Comparison of ENCODE assay signal across 8 cellular contexts in the genomic region with DNA sequence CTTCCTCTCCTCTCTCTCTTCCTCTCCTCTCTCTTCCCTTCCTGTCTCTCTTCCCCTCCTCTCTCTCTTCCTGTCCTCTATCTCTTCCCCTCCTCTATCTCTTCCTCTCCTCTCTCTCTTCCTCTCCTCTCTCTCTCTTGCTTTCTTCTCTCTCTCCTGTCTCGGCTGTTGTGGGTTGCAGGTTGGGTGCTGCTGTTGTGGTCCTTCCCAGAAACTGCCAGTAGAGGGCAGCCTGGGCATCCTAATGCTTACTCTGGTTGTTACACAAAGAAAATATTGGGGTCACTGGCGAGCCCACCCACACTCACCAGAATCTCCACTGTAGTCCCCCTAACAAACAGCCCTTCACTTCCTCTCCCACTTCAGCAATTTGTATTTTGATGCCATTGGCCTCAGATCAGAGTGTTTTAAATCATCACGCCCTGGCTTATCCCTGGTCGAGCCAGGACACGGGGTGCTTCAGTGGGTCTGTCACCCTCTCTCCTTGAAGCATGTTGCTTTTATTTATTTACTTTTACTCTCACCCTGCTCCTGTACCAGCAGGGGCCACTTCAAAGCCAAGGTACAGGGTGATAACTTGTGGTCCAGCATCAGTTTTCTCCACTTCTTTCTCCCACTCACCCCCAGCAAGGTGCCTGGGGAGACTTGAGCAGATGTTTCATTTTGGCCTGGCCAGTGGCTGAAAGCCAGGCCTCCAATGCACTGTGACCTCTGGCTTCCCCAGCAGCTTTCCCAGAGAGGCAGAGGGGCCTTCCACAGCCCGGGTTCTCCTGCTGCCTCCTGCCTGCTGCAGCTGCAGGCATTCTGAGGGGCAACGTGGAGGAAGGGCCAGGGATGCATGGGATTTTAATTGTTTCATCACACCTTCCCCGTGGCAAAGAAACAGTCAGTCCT. TPM values are rescaled to one million over a fixed set of nuclear protein-coding genes. Genes with fewer than 3 reads are reported as not detected.
DNase-seq lines count a peak whose midpoint lies in the region; ATAC-seq and TF ChIP-seq lines count a peak whose summit lies in the region.

No MANE protein-coding gene starts in this region.

- H4K91ac ChIP-seq in H9 (ENCODE audit: insufficient read length, low read depth, low read length): no peak overlapping the region

- no peaks in the 10 kb centered on the region for H3K9me3 Mint-ChIP-seq in CD4-positive, alpha-beta T cell
- H3K9me3 Mint-ChIP-seq in H9: no peaks in the 10 kb centered on the region

- H3K9ac ChIP-seq in H9 (ENCODE audit: extremely low read depth, insufficient read length, low read length) (no peak overlapping the region), SK-N-SH (no peak overlapping the region), smooth muscle cell (ENCODE audit: low read depth) (no peak overlapping the region)

- H3K79me1 ChIP-seq in H9 (ENCODE audit: insufficient read depth, low read depth, low read length, poor library complexity, severe bottlenecking): no peaks in the 10 kb centered on the region

- H4K8ac ChIP-seq in H9 (replicated peaks; ENCODE audit: insufficient read length, low read depth, low read length): no peak overlapping the region

- H4K20me1 ChIP-seq in H9 (ENCODE audit: control insufficient read depth, insufficient read depth, insufficient read length) (no peaks in the 10 kb centered on the region), SK-N-SH (ENCODE audit: insufficient read depth) (no peaks in the 10 kb centered on the region), smooth muscle cell (ENCODE audit: low read depth) (no peaks in the 10 kb centered on the region)

- WGBS in H9 (ENCODE audit: extremely low coverage, insufficient read length, low lambda C conversion rate): no CpG with 5 or more reads among the region's 8 CpGs
- WGBS in SK-N-SH (ENCODE audit: low lambda C conversion rate): 66% methylated on average over 8 of the region's 8 CpGs
- WGBS in smooth muscle cell (ENCODE audit: low lambda C conversion rate): 74% methylated on average over 8 of the region's 8 CpGs

- H3K4me3 ChIP-seq in SK-N-SH (ENCODE audit: low read depth in 2 of 2, low read length in 1 of 2) (no peak overlapping the region; a peak in 1 of 4 replicates), smooth muscle cell (no peak overlapping the region)

- TF ChIP-seq CTCF in CD4-positive, alpha-beta T cell (IDR thresholded peaks at IDR 0.05): peak; percentile 85
- TF ChIP-seq CTCF in H9 (conservative IDR thresholded peaks at IDR 0.05) (peak; percentile 82), SK-N-SH (IDR thresholded peaks at IDR 0.05) (peak; percentile 93), smooth muscle cell (IDR thresholded peaks at IDR 0.05; ENCODE audit: borderline replicate concordance, insufficient read depth, poor library complexity, severe bottlenecking) (peak; percentile 83)

- POLR2A ChIA-PET in CD4-positive, alpha-beta T cell (lab: Charles Lee): no interaction called here
- POLR2A ChIA-PET in SK-N-SH (lab: Yijun Ruan, JAX): interaction anchor here (1.0 to 4.3 kb wide), 2 partner anchors 101 to 107 kb away, joined by 4 to 49 read pairs; no protein-coding TSS in a partner anchor

- H3K23ac ChIP-seq in H9 (ENCODE audit: insufficient read length, low read depth, low read length): no peak overlapping the region

- no peak overlapping the region for H2BK5ac ChIP-seq in H9 (ENCODE audit: insufficient read length, low read length)

- no peaks in the 10 kb centered on the region for H3K27me3 ChIP-seq in CD4-positive, alpha-beta T cell (ENCODE audit: control insufficient read depth, insufficient read depth, low read length)
- H3K27me3 ChIP-seq in H9 (ENCODE audit: insufficient read depth, low read length): no peaks in the 10 kb centered on the region
- H3K27me3 ChIP-seq in SK-N-SH (ENCODE audit: insufficient read depth): no peaks in the 10 kb centered on the region
- H3K27me3 ChIP-seq in smooth muscle cell (ENCODE audit: low read depth): peaks cover 8% of the 10 kb centered on the region

- H2BK15ac ChIP-seq in H9 (ENCODE audit: low read depth, low read length): no peak overlapping the region

- no peak overlapping the region for H3K18ac ChIP-seq in H9 (ENCODE audit: insufficient read length, low read depth, low read length)

- H3K36me3 ChIP-seq in SK-N-SH (replicated peaks in 1 of 2; ENCODE audit: control insufficient read depth in 1 of 2, insufficient read depth in 2 of 2, low read length in 1 of 2) (peaks cover 0 to 8% of the 10 kb centered on the region in 2 experiments), smooth muscle cell (ENCODE audit: low read depth) (no peaks in the 10 kb centered on the region)

- H3K27ac ChIP-seq in CD4-positive, alpha-beta T cell (ENCODE audit: low read depth, low read length): no peak overlapping the region
- H3K27ac ChIP-seq in H9 (ENCODE audit: insufficient read length, low read depth, low read length): no peak overlapping the region
- peak overlapping the region in 1 of 2 experiments; percentile 29; a peak in 1 of 4 replicates for H3K27ac ChIP-seq in SK-N-SH (ENCODE audit: low read depth in 2 of 2, low read length in 1 of 2)
- H3K27ac ChIP-seq in smooth muscle cell (ENCODE audit: low read depth): no peak overlapping the region

- no peaks in the 10 kb centered on the region for H3K79me2 ChIP-seq in H9 (ENCODE audit: insufficient read depth, low read length)
- no peaks in the 10 kb centered on the region for H3K79me2 ChIP-seq in SK-N-SH (ENCODE audit: insufficient read depth)
- H3K79me2 ChIP-seq in smooth muscle cell (ENCODE audit: low read depth): no peaks in the 10 kb centered on the region

- no peak overlapping the region for H3K4me2 ChIP-seq in H9 (ENCODE audit: insufficient read depth, insufficient read length, low read length)
- H3K4me2 ChIP-seq in SK-N-SH: no peak overlapping the region
- H3K4me2 ChIP-seq in smooth muscle cell: no peak overlapping the region

- peak overlapping the region; percentile 55 for H3K27ac Mint-ChIP-seq in CD4-positive, alpha-beta T cell
- no peak overlapping the region for H3K27ac Mint-ChIP-seq in H9

- CTCF ChIA-PET in CD4-positive, alpha-beta T cell (lab: Charles Lee): interaction anchor here (1.2 kb wide), 1 partner anchor 286 kb away, joined by 3 read pairs; no protein-coding TSS in a partner anchor
- CTCF ChIA-PET in SK-N-SH (lab: Yijun Ruan, JAX): interaction anchor here (0.6 to 7.4 kb wide), 17 partner anchors 10 to 374 kb away, joined by 3 to 123 read pairs (median 4); a partner anchor contains a TSS

- intact Hi-C loops in CD4-positive, alpha-beta T cell (cut with DNase I, micrococcal nuclease): loop anchor here (2.0 to 5.0 kb wide), 3 partner anchors 108 to 466 kb away; a partner anchor contains a TSS

- H3K36me3 Mint-ChIP-seq in CD4-positive, alpha-beta T cell (ENCODE audit: low read depth): peaks cover 7% of the 10 kb centered on the region
- H3K36me3 Mint-ChIP-seq in H9 (ENCODE audit: insufficient read depth in 1 of 3, low read depth in 3 of 3): peaks cover 0 to 2% (median 0%) of the 10 kb centered on the region in 3 experiments; a peak in 2 of 7 replicates

- no peak overlapping the region for H3T11ph ChIP-seq in H9 (ENCODE audit: low read length)

- peak; percentile 92 for TF ChIP-seq RAD21 in SK-N-SH (IDR thresholded peaks at IDR 0.05; ENCODE audit: low read length)

- H2BK20ac ChIP-seq in H9 (ENCODE audit: low read depth, low read length, poor library complexity, severe bottlenecking): no peak overlapping the region

- no peak overlapping the region for H3K4ac ChIP-seq in H9 (ENCODE audit: low read depth, low read length)

- H3K23me2 ChIP-seq in H9 (ENCODE audit: insufficient read length, low read depth, low read length, poor library complexity, severe bottlenecking): peaks cover 4% of the 10 kb centered on the region

- DNase-seq in CD4-positive, alpha-beta T cell: peak; percentile 48 to 70 (median 58)
- no peak for DNase-seq in H9
- peak; percentile 70 for DNase-seq in SK-N-SH
- DNase-seq in amygdala (lab: John Stamatoyannopoulos, UW): peak in 39 of 56 donors; percentile 10 to 81 (median 42)
- peak; percentile 56 for DNase-seq in hepatic stellate cell (ENCODE audit: low spot score)
- no peak for DNase-seq in smooth muscle cell (lab: John Stamatoyannopoulos, UW; ENCODE audit: unreplicated experiment)

- no peak overlapping the region for H3K56ac ChIP-seq in H9 (ENCODE audit: insufficient read length, low read depth, low read length)

- no peaks in the 10 kb centered on the region for H3K9me3 ChIP-seq in CD4-positive, alpha-beta T cell (ENCODE audit: control insufficient read depth, low read length)
- H3K9me3 ChIP-seq in H9 (ENCODE audit: control insufficient read depth, low read depth, low read length) (no peaks in the 10 kb centered on the region), SK-N-SH (no peaks in the 10 kb centered on the region), smooth muscle cell (replicated peaks; ENCODE audit: low read depth) (no peaks in the 10 kb centered on the region)

- peaks cover 20% of the 10 kb centered on the region for H3K4me1 Mint-ChIP-seq in CD4-positive, alpha-beta T cell (ENCODE audit: low read depth)
- H3K4me1 Mint-ChIP-seq in H9: peaks cover 23 to 35% of the 10 kb centered on the region in 2 experiments

- H2AFZ ChIP-seq in H9 (ENCODE audit: low read length) (no peak overlapping the region), SK-N-SH (ENCODE audit: low read depth) (no peak overlapping the region), smooth muscle cell (ENCODE audit: low read depth) (no peak overlapping the region)

- peak overlapping the region; percentile 28 for H3K4me3 Mint-ChIP-seq in CD4-positive, alpha-beta T cell
- no peak overlapping the region for H3K4me3 Mint-ChIP-seq in H9

- H2AK5ac ChIP-seq in H9 (ENCODE audit: insufficient read length, low read length): no peak overlapping the region

- no peaks in the 10 kb centered on the region for H3K9me2 ChIP-seq in SK-N-SH

- peaks cover 4% of the 10 kb centered on the region for H3K27me3 Mint-ChIP-seq in CD4-positive, alpha-beta T cell
- peaks cover 12% of the 10 kb centered on the region for H3K27me3 Mint-ChIP-seq in H9 (ENCODE audit: low read depth)

- no peak for TF ChIP-seq EP300 in SK-N-SH (IDR thresholded peaks at IDR 0.05; ENCODE audit: borderline replicate concordance in 1 of 2, low read depth in 1 of 2, low read length in 1 of 2)

- peak; percentile 66 for ATAC-seq in CD4-positive, alpha-beta T cell (ENCODE audit: poor library complexity)
- ATAC-seq in GM18870 (IDR thresholded peaks at IDR 0.05; ENCODE audit: unreplicated experiment) (no peak), esophagus mucosa (no peak)

- H3K14ac ChIP-seq in H9 (ENCODE audit: insufficient read depth, low read length): no peak overlapping the region

- no peak overlapping the region for H2BK120ac ChIP-seq in H9 (ENCODE audit: low read depth, low read length, poor library complexity, severe bottlenecking)

- no peak overlapping the region for H4K5ac ChIP-seq in H9 (ENCODE audit: insufficient read length, low read depth, low read length)

- H2BK12ac ChIP-seq in H9 (ENCODE audit: insufficient read length, low read depth, low read length): no peak overlapping the region

- peaks cover 5% of the 10 kb centered on the region for H3F3A ChIP-seq in SK-N-SH (replicated peaks; ENCODE audit: insufficient read depth)
- H3F3A ChIP-seq in smooth muscle cell (ENCODE audit: low read depth): no peaks in the 10 kb centered on the region

- H3K4me1 ChIP-seq in H9 (ENCODE audit: insufficient read depth, low read length) (peaks cover 6% of the 10 kb centered on the region; the same call in 1 of the 2 replicates), SK-N-SH (ENCODE audit: control insufficient read depth in 1 of 2, insufficient read depth in 2 of 2, low read depth in 1 of 2, low read length in 1 of 2) (peaks cover 13 to 43% of the 10 kb centered on the region in 2 experiments), smooth muscle cell (ENCODE audit: low read depth) (peaks cover 6% of the 10 kb centered on the region)

RNA-seq across cellular contexts. Expression of a gene that starts 4.7 kb away (rescaled TPM):
- total RNA-seq in CD4-positive, alpha-beta T cell: under 1 TPM; 0.25 to 0.31 TPM
- total RNA-seq in H9 (2021) (32.9 and 33.6 TPM in 2 replicates), smooth muscle cell (2.3 and 2.5 TPM in 2 replicates), esophagus mucosa (4.6 TPM)
- polyA plus RNA-seq in SK-N-SH (2012; rRNA removed) (2.6 and 3.1 TPM in 2 replicates), smooth muscle cell (4.2 and 5.2 TPM in 2 replicates)
- 1.1 and 2.2 TPM in 2 replicates for polyA plus RNA-seq in SK-N-SH (2012; cell fraction: cytosol; rRNA removed)
- 3.5 and 3.9 TPM in 2 replicates for polyA plus RNA-seq in SK-N-SH (2012; cell fraction: nucleus; rRNA removed)

RNA-seq across cellular contexts. Expression of a gene that starts 19.7 kb away (rescaled TPM):
- total RNA-seq in CD4-positive, alpha-beta T cell: 10 to 100 TPM; 22.4 to 25.7 TPM
- total RNA-seq in H9 (2021): 65.0 and 65.6 TPM in 2 replicates
- 87.3 and 94.1 TPM in 2 replicates for polyA plus RNA-seq in SK-N-SH (2012; rRNA removed)
- 53.0 and 69.3 TPM in 2 replicates for polyA plus RNA-seq in SK-N-SH (2012; cell fraction: cytosol; rRNA removed)
- 39.0 and 44.4 TPM in 2 replicates for polyA plus RNA-seq in SK-N-SH (2012; cell fraction: nucleus; rRNA removed)
- total RNA-seq in smooth muscle cell: 13.9 and 26.9 TPM in 2 replicates
- 44.1 and 56.6 TPM in 2 replicates for polyA plus RNA-seq in smooth muscle cell
- 26.3 TPM for total RNA-seq in esophagus mucosa

RNA-seq across cellular contexts. Expression of a gene that starts 20.4 kb away (rescaled TPM):
- 10 to 100 TPM; 11.4 to 12.9 TPM for total RNA-seq in CD4-positive, alpha-beta T cell
- total RNA-seq in H9 (2021) (5.6 and 6.6 TPM in 2 replicates), smooth muscle cell (1.0 and 3.1 TPM in 2 replicates), esophagus mucosa (5.1 TPM)
- polyA plus RNA-seq in SK-N-SH (2012; rRNA removed) (4.8 and 7.6 TPM in 2 replicates), smooth muscle cell (4.0 and 5.0 TPM in 2 replicates)
- 3.2 and 5.1 TPM in 2 replicates for polyA plus RNA-seq in SK-N-SH (2012; cell fraction: cytosol; rRNA removed)
- 8.5 and 8.8 TPM in 2 replicates for polyA plus RNA-seq in SK-N-SH (2012; cell fraction: nucleus; rRNA removed)

RNA-seq across cellular contexts. Expression of a gene that starts 49.9 kb away (rescaled TPM):
- total RNA-seq in CD4-positive, alpha-beta T cell: not detected
- total RNA-seq in H9 (2021): not detected in 2 replicates
- 0.05 TPM in 1 of 2 replicates, not detected in the other for polyA plus RNA-seq in SK-N-SH (2012; rRNA removed)
- polyA plus RNA-seq in SK-N-SH (2012; cell fraction: cytosol; rRNA removed): under 0.01 TPM in 1 of 2 replicates, not detected in the other
- 0.05 TPM in 1 of 2 replicates, not detected in the other for polyA plus RNA-seq in SK-N-SH (2012; cell fraction: nucleus; rRNA removed)
- not detected in 2 replicates for total RNA-seq in smooth muscle cell
- polyA plus RNA-seq in smooth muscle cell: not detected in 2 replicates
- 0.32 TPM for total RNA-seq in esophagus mucosa

Comparison
In these comparisons a context has a peak if more than half of its experiments do, and no peak if none do; other contexts are left out.
1. DNase-seq: peak in CD4-positive, alpha-beta T cell (10 of 10), SK-N-SH (single experiment), amygdala (39 of 56) and hepatic stellate cell (single experiment); none in H9 (single experiment) and smooth muscle cell (single experiment).
2. Peak in every context shown above with its lines, with median percentiles within 50 percentile points of each other: CTCF ChIP-seq.